19 cellular contexts compared by ENCODE assay signal in the genomic region with DNA sequence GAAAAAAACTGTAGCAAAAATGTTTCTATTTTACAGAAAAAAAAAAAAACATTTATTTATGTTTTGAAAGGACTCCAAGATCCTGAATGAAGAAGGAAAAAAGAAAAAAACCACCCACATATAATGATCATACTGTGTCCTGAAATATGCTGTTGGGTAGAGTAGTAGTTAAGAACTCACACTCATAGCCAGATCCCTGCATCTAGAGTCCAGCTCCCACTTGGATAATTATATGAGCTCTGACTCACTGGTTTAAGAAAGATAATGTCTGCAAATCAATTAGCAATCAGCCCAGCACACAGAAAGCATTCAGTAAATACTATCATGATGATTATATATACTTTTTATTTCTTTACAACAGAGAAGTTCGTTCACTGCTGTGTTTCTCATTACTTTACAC. TPM values are rescaled to one million over a fixed set of nuclear protein-coding genes. Genes with fewer than 3 reads are reported as not detected.
DNase-seq lines count a peak whose midpoint lies in the region; ATAC-seq, FAIRE-seq and TF ChIP-seq lines count a peak whose summit lies in the region.
"Had no signal": no experiment of that assay in that cellular context is flagged by ENCODE, and none has a peak within 500 bp of the region (broad histone marks: within the 10 kb centered on the region; RNA-seq: fewer than 3 reads in every experiment).

No MANE protein-coding gene starts in this region.

- ATAC-seq in pancreas = peak in 2 of 4 donors; percentile 30 to 51
- no peak for ATAC-seq in CD4-positive, alpha-beta T cell (ENCODE audit: poor library complexity)
- ATAC-seq in left lung = no peak
- no peak for ATAC-seq in GM21717 (IDR thresholded peaks at IDR 0.05; ENCODE audit: unreplicated experiment)
- ATAC-seq in GM21515 (IDR thresholded peaks at IDR 0.05; ENCODE audit: unreplicated experiment) = no peak
- ATAC-seq: HCT116 had no signal

- H3K4me1 ChIP-seq in pancreas = peaks cover 0 to 6% (median 0%) of the 10 kb centered on the region in 3 donors
- H3K4me1 ChIP-seq in left lung = no peaks in the 10 kb centered on the region
- H3K4me1 ChIP-seq: SJCRH30 had no signal

- no peaks in the 10 kb centered on the region for H3K27me3 Mint-ChIP-seq in CD4-positive, alpha-beta T cell
- H3K27me3 Mint-ChIP-seq: IgD-negative memory B cell had no signal

- H3K27ac ChIP-seq in pancreas = no peak overlapping the region
- no peak overlapping the region for H3K27ac ChIP-seq in CD4-positive, alpha-beta T cell (ENCODE audit: low read depth, low read length)
- no peak overlapping the region for H3K27ac ChIP-seq in left lung
- H3K27ac ChIP-seq: C4-2B, SJCRH30 had no signal

- POLR2A ChIA-PET in CD4-positive, alpha-beta T cell (lab: Charles Lee) = no interaction called here

- H3K36me3 ChIP-seq in pancreas (no peaks in the 10 kb centered on the region), left lung (no peaks in the 10 kb centered on the region)
- H3K36me3 ChIP-seq: SJCRH30 had no signal

- FAIRE-seq in endometrium (lab: Jason Lieb, UNC) = peak; percentile 39
- peak; percentile 81 for FAIRE-seq in pancreas (lab: Jason Lieb, UNC)
- FAIRE-seq: G401.6 had no signal

- CTCF ChIA-PET in CD4-positive, alpha-beta T cell (lab: Charles Lee) = no interaction called here

- H3K4me3 Mint-ChIP-seq in CD4-positive, alpha-beta T cell = no peak overlapping the region
- H3K4me3 Mint-ChIP-seq: IgD-negative memory B cell had no signal

- no peak overlapping the region for H3K27ac Mint-ChIP-seq in CD4-positive, alpha-beta T cell
- H3K27ac Mint-ChIP-seq: IgD-negative memory B cell had no signal

- DNase-seq in NCI-H69 (lab: John Stamatoyannopoulos, UW) = peak; percentile 2
- no peak for DNase-seq in pancreas
- no peak for DNase-seq in CD4-positive, alpha-beta T cell
- DNase-seq in left lung = no peak
- DNase-seq: AML-193, DND-41, Karpas-422, NCI-H1417 treated with DMSO at 0.1 percent for 48 hours, NCI-H1930, NCI-H524 treated with DMSO at 0.1 percent for 48 hours had no signal

- TF ChIP-seq CTCF in pancreas (IDR thresholded peaks at IDR 0.05) (no peak), left lung (IDR thresholded peaks at IDR 0.05) (no peak)
- TF ChIP-seq CTCF in CD4-positive, alpha-beta T cell (IDR thresholded peaks at IDR 0.05) = no peak

- H3K27me3 ChIP-seq in pancreas = no peaks in the 10 kb centered on the region
- no peaks in the 10 kb centered on the region for H3K27me3 ChIP-seq in CD4-positive, alpha-beta T cell (ENCODE audit: control insufficient read depth, insufficient read depth, low read length)
- H3K27me3 ChIP-seq in left lung = no peaks in the 10 kb centered on the region
- H3K27me3 ChIP-seq: SJCRH30 had no signal

- H3K9me3 ChIP-seq in pancreas (no peaks in the 10 kb centered on the region), left lung (no peaks in the 10 kb centered on the region)
- no peaks in the 10 kb centered on the region for H3K9me3 ChIP-seq in CD4-positive, alpha-beta T cell (ENCODE audit: control insufficient read depth, low read length)
- H3K9me3 ChIP-seq: SJCRH30 had no signal

- H3K36me3 Mint-ChIP-seq in CD4-positive, alpha-beta T cell (ENCODE audit: low read depth) = no peaks in the 10 kb centered on the region
- H3K36me3 Mint-ChIP-seq: IgD-negative memory B cell had no signal

- H3K9me3 Mint-ChIP-seq in CD4-positive, alpha-beta T cell = no peaks in the 10 kb centered on the region

- intact Hi-C loops in pancreas (cut with DNase I) = no loop called here
- intact Hi-C loops in CD4-positive, alpha-beta T cell (cut with DNase I, micrococcal nuclease) = no loop called here
- intact Hi-C loops in left lung (cut with DNase I) = no loop called here

- 27 to 48% methylated on average over 1 of the region's 1 CpG for WGBS in pancreas, 2 donors

- no peaks in the 10 kb centered on the region for H3K4me1 Mint-ChIP-seq in CD4-positive, alpha-beta T cell (ENCODE audit: low read depth)
- H3K4me1 Mint-ChIP-seq: IgD-negative memory B cell had no signal

- no peak overlapping the region for H3K4me3 ChIP-seq in pancreas
- H3K4me3 ChIP-seq in left lung = no peak overlapping the region
- H3K4me3 ChIP-seq: SJCRH30 had no signal

RNA-seq across cellular contexts. Expression of a gene that starts 46.7 kb away (rescaled TPM):
- total RNA-seq in pancreas (10 to 100 TPM in 3 of 6 donors, 1 to 10 TPM in 3; 3.0 to 34.5 (median 7.7) TPM), left lung (10 to 100 TPM; 15.5 to 51.7 TPM)
- polyA plus RNA-seq in pancreas = 1 to 10 TPM in 1 of 2 donors, under 1 TPM in 1; 0.59 to 1.3 TPM
- not detected for total RNA-seq in CD4-positive, alpha-beta T cell
- total RNA-seq: MCF 10A had no signal
- polyA plus RNA-seq: IgD-negative memory B cell had no signal
